7 cellular contexts compared by ENCODE assay signal in genomic region chr12:102676812-102677211, GRCh38.
"Had no signal": no experiment of that assay in that cellular context is flagged by ENCODE, and none has a peak within 500 bp of the region (broad histone marks: within the 10 kb centered on the region; RNA-seq: fewer than 3 reads in every experiment).

No MANE protein-coding gene starts in this region.

- H3K4me2 ChIP-seq: KMS-11 had no signal

- DNase-seq: IMR-90, KBM-7, KG1 had no signal

- H3K27ac ChIP-seq: HL-60, KMS-11 had no signal

- ATAC-seq: K562 had no signal

- H3K4me3 ChIP-seq: K562 had no signal

- FAIRE-seq: HTR-8/SVneo, K562 had no signal

- H3K9ac ChIP-seq: KMS-11 had no signal
